8 cellular contexts compared by ENCODE assay signal in the genomic region with DNA sequence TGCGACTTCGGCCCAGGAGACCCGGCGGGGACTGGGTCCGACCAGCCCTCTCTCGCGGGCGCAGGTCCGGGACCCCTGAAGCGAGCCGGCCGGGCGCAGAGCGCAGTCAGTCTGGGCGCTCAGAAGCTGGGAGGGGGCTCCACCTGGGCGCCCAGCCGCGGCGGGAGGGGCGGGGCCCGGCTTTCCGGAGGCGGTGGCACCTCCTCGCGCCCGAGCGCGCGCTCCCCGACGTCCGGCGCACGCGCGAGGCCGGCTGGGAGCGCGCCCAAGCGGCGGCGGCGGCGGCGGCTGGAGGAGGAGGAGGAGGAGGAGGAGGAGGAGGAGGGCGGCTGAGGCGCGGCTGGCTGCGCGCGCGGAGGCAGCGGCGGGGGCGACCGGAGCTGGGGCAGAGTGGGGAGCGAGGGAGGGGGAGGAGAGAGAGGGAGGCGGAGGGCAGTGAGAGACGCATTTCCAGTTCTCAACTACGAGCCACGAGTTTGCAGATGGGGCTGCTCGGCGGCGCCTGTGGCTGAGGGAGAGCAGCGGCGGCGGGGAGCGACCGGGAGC. TPM values are rescaled to one million over a fixed set of nuclear protein-coding genes. Genes with fewer than 3 reads are reported as not detected.
DNase-seq lines count a peak whose midpoint lies in the region; ATAC-seq, FAIRE-seq and TF ChIP-seq lines count a peak whose summit lies in the region.

A gene with protein sequence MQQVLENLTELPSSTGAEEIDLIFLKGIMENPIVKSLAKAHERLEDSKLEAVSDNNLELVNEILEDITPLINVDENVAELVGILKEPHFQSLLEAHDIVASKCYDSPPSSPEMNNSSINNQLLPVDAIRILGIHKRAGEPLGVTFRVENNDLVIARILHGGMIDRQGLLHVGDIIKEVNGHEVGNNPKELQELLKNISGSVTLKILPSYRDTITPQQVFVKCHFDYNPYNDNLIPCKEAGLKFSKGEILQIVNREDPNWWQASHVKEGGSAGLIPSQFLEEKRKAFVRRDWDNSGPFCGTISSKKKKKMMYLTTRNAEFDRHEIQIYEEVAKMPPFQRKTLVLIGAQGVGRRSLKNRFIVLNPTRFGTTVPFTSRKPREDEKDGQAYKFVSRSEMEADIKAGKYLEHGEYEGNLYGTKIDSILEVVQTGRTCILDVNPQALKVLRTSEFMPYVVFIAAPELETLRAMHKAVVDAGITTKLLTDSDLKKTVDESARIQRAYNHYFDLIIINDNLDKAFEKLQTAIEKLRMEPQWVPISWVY (plus strand): TSS at position 445 of the 546 bp plus-strand sequence. CDS start 50,216 bp downstream, outside the sequence.

- H4K20me1 ChIP-seq in Karpas-422 (ENCODE audit: insufficient read depth, low read depth, low read length) = peaks cover 19% of the 10 kb centered on the region

- no peak for FAIRE-seq in pancreas (lab: Jason Lieb, UNC)

- DNase-seq in ELF-1 (ENCODE audit: low read depth, low spot score) = peak; percentile 79
- DNase-seq in Karpas-422 = peak; percentile 93
- DNase-seq in Right ventricle myocardium inferior (ENCODE audit: missing footprints) = peak; percentile 79
- DNase-seq in pancreas = peak; percentile 80 to 94 (median 86)
- peak; percentile 42 to 84 for DNase-seq in tibial artery

- H3K27me3 ChIP-seq in Karpas-422 (ENCODE audit: low read length) (no peaks in the 10 kb centered on the region), pancreas (no peaks in the 10 kb centered on the region), tibial artery (no peaks in the 10 kb centered on the region)

- no peaks in the 10 kb centered on the region for H3K36me3 Mint-ChIP-seq in activated naive CD8-positive, alpha-beta T cell

- peak within 1 kb of the TSS; percentile 90 for H2AFZ ChIP-seq in Karpas-422 (ENCODE audit: low read length)

- H3K9me3 Mint-ChIP-seq in activated naive CD8-positive, alpha-beta T cell (ENCODE audit: low read depth) = no peaks in the 10 kb centered on the region

- H3K9ac ChIP-seq in Karpas-422 (ENCODE audit: low read length) = peak within 1 kb of the TSS; percentile 74

- H3K9me3 ChIP-seq in Karpas-422 (ENCODE audit: low read length) (no peaks in the 10 kb centered on the region), pancreas (no peaks in the 10 kb centered on the region), tibial artery (no peaks in the 10 kb centered on the region)

- peak within 1 kb of the TSS; percentile 83 for H3K4me3 ChIP-seq in Karpas-422 (ENCODE audit: low read length)
- peak within 1 kb of the TSS; percentile 43 to 86 (median 79) for H3K4me3 ChIP-seq in pancreas
- H3K4me3 ChIP-seq in tibial artery = peak within 1 kb of the TSS; percentile 86 to 93

- peak within 1 kb of the TSS; percentile 99 for H3K4me3 Mint-ChIP-seq in activated naive CD8-positive, alpha-beta T cell

- no peak for TF ChIP-seq CTCF in pancreas (IDR thresholded peaks at IDR 0.05)
- no peak for TF ChIP-seq CTCF in tibial artery (IDR thresholded peaks at IDR 0.05)

- H3K36me3 ChIP-seq in Karpas-422 (ENCODE audit: insufficient read depth, low read length) (no peaks in the 10 kb centered on the region), pancreas (no peaks in the 10 kb centered on the region), tibial artery (no peaks in the 10 kb centered on the region)

- H3K27ac Mint-ChIP-seq in activated naive CD8-positive, alpha-beta T cell = peak within 1 kb of the TSS; percentile 94

- 0 to 1% methylated on average over 50 to 67 of the region's 69 CpGs for WGBS in pancreas, 2 donors

- peak within 1 kb of the TSS; percentile 96 for H3K4me2 ChIP-seq in Karpas-422 (ENCODE audit: low read depth, low read length, poor library complexity, severe bottlenecking)

- H3K27me3 Mint-ChIP-seq in activated naive CD8-positive, alpha-beta T cell = no peaks in the 10 kb centered on the region

- H3K9me2 ChIP-seq in Karpas-422 (replicated peaks; ENCODE audit: insufficient read depth, low read length) = no peaks in the 10 kb centered on the region

- peaks cover 39% of the 10 kb centered on the region for H3K4me1 Mint-ChIP-seq in activated naive CD8-positive, alpha-beta T cell (ENCODE audit: low read depth)

- H3K4me1 ChIP-seq in Karpas-422 (ENCODE audit: low read length) (peaks cover 39% of the 10 kb centered on the region), pancreas (peaks cover 9 to 15% (median 12%) of the 10 kb centered on the region in 3 donors), tibial artery (peaks cover 0 to 13% (median 7%) of the 10 kb centered on the region in 4 donors)

- H3K79me2 ChIP-seq in Karpas-422 (ENCODE audit: low read length) = 0 out of 2 replicates have a peak, but pooled peaks cover 12% of the 10 kb centered on the region

- intact Hi-C loops in Right ventricle myocardium inferior (cut with DNase I) (no loop called here), pancreas (cut with DNase I) (no loop called here), tibial artery (cut with DNase I; ENCODE audit: low total_unique reads) (loop anchor here (5.0 kb wide), 1 partner anchor 96 kb away; no protein-coding TSS in a partner anchor)

- no peak within 1 kb of the TSS for H3K27ac ChIP-seq in Karpas-422 (ENCODE audit: low read length)
- peak within 1 kb of the TSS; percentile 88 to 93 (median 88) for H3K27ac ChIP-seq in pancreas
- peak within 1 kb of the TSS; percentile 87 to 89 for H3K27ac ChIP-seq in tibial artery

- peak; percentile 44 for ATAC-seq in GM21825 (IDR thresholded peaks at IDR 0.05; ENCODE audit: unreplicated experiment)
- ATAC-seq in SK-N-SH treated with all-trans-retinoic acid at 6 μM for 48 hours = peak; percentile 54
- peak; percentile 92 for ATAC-seq in Right ventricle myocardium inferior
- peak; percentile 86 to 92 (median 92) for ATAC-seq in pancreas

TF ChIP-seq in SK-N-SH treated with all-trans-retinoic acid at 6 μM for 48 hours, 23 proteins besides CTCF, POLR2A, EP300 and RAD21 (continues in another document):
- TF ChIP-seq, protein P1, sequence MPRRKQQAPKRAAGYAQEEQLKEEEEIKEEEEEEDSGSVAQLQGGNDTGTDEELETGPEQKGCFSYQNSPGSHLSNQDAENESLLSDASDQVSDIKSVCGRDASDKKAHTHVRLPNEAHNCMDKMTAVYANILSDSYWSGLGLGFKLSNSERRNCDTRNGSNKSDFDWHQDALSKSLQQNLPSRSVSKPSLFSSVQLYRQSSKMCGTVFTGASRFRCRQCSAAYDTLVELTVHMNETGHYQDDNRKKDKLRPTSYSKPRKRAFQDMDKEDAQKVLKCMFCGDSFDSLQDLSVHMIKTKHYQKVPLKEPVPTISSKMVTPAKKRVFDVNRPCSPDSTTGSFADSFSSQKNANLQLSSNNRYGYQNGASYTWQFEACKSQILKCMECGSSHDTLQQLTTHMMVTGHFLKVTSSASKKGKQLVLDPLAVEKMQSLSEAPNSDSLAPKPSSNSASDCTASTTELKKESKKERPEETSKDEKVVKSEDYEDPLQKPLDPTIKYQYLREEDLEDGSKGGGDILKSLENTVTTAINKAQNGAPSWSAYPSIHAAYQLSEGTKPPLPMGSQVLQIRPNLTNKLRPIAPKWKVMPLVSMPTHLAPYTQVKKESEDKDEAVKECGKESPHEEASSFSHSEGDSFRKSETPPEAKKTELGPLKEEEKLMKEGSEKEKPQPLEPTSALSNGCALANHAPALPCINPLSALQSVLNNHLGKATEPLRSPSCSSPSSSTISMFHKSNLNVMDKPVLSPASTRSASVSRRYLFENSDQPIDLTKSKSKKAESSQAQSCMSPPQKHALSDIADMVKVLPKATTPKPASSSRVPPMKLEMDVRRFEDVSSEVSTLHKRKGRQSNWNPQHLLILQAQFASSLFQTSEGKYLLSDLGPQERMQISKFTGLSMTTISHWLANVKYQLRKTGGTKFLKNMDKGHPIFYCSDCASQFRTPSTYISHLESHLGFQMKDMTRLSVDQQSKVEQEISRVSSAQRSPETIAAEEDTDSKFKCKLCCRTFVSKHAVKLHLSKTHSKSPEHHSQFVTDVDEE (CRISPR knock-in tag; IDR thresholded peaks at IDR 0.05) = no peak
- TF ChIP-seq OSR1 (CRISPR knock-in tag; IDR thresholded peaks at IDR 0.05) (no peak), ZC3H10 (CRISPR knock-in tag; IDR thresholded peaks at IDR 0.05) (no peak), RARB (CRISPR knock-in tag; IDR thresholded peaks at IDR 0.05) (no peak), CSDC2 (CRISPR knock-in tag; IDR thresholded peaks at IDR 0.05) (peak; percentile 9; the same call in 1 of the 2 replicates), ZNF8 (CRISPR knock-in tag; IDR thresholded peaks at IDR 0.05) (no peak), TOX (CRISPR knock-in tag; IDR thresholded peaks at IDR 0.05; ENCODE audit: borderline replicate concordance) (no peak), ISL1 (CRISPR knock-in tag; IDR thresholded peaks at IDR 0.05) (no peak), SNAI2 (CRISPR knock-in tag; IDR thresholded peaks at IDR 0.05) (peak; percentile 55; the same call in 1 of the 2 replicates), ZFP30 (CRISPR knock-in tag; IDR thresholded peaks at IDR 0.05) (no peak), ESRRG (CRISPR knock-in tag; IDR thresholded peaks at IDR 0.05) (no peak), ARNTL (CRISPR knock-in tag; IDR thresholded peaks at IDR 0.05; ENCODE audit: borderline replicate concordance, low read depth) (no peak)
- TF ChIP-seq, protein P2, sequence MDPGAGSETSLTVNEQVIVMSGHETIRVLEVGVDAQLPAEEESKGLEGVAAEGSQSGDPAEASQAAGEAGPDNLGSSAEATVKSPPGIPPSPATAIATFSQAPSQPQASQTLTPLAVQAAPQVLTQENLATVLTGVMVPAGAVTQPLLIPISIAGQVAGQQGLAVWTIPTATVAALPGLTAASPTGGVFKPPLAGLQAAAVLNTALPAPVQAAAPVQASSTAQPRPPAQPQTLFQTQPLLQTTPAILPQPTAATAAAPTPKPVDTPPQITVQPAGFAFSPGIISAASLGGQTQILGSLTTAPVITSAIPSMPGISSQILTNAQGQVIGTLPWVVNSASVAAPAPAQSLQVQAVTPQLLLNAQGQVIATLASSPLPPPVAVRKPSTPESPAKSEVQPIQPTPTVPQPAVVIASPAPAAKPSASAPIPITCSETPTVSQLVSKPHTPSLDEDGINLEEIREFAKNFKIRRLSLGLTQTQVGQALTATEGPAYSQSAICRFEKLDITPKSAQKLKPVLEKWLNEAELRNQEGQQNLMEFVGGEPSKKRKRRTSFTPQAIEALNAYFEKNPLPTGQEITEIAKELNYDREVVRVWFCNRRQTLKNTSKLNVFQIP (CRISPR knock-in tag; IDR thresholded peaks at IDR 0.05; ENCODE audit: borderline replicate concordance, low read depth) = no peak

RNA-seq across cellular contexts. Expression of the gene that starts here (rescaled TPM):
- 6.3 and 6.9 TPM in 2 replicates for total RNA-seq in Karpas-422 (2014; rRNA removed; shearing (Covaris generic); ENCODE audit: low replicate concordance)
- total RNA-seq in Right ventricle myocardium inferior (10.8 TPM), pancreas (10 to 100 TPM; 26.4 to 36.7 (median 34.5) TPM)
- polyA plus RNA-seq in pancreas = 1 to 10 TPM; 4.1 to 9.9 TPM
